ENCODE assay signal across 8 cellular contexts in the genomic region with DNA sequence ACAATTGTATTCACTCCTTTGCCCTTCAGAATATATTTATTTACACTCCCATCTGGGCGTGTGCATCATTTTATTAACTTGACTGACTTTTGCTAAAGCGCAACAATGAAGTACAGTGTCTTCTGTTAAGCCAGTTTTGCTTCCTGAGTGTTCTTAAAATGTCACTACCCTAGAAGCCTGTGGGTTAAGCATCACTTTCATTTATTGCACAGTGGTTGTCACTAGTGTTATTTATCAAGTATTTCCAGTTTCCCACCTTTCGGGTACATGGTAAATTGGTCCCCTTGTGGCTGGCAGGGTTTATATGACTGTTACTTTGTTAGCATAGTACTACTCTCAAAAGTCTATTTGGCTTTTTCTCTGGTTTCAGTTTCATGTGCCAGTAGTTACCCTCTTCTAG. TPM values are rescaled to one million over a fixed set of nuclear protein-coding genes. Genes with fewer than 3 reads are reported as not detected.
DNase-seq lines count a peak whose midpoint lies in the region; ATAC-seq and TF ChIP-seq lines count a peak whose summit lies in the region.

No MANE protein-coding gene starts in this region.

- peak overlapping the region; percentile 90 for H3K27ac Mint-ChIP-seq in activated CD4-positive, alpha-beta memory T cell treated with anti-CD3 and anti-CD28 coated beads for 36 hours
- H3K27ac Mint-ChIP-seq in HFFc6: no peak overlapping the region

- no peak for TF ChIP-seq POLR2A in testis (IDR thresholded peaks at IDR 0.05)
- no peak for TF ChIP-seq POLR2A in right lobe of liver (IDR thresholded peaks at IDR 0.05)

- H3K27me3 ChIP-seq in testis (no peaks in the 10 kb centered on the region), right lobe of liver (no peaks in the 10 kb centered on the region)

- H3K36me3 Mint-ChIP-seq in activated CD4-positive, alpha-beta memory T cell treated with anti-CD3 and anti-CD28 coated beads for 36 hours: peaks cover 38% of the 10 kb centered on the region
- peaks cover 5% of the 10 kb centered on the region; the same call in 1 of the 2 replicates for H3K36me3 Mint-ChIP-seq in HFFc6 (ENCODE audit: low read depth)

- DNase-seq in stimulated activated naive CD4-positive, alpha-beta T cell treated with Interleukin-2 at 50 U/mL for 16 hours (lab: John Stamatoyannopoulos, UW): peak; percentile 31
- no peak for DNase-seq in stimulated activated naive CD4-positive, alpha-beta T cell (lab: John Stamatoyannopoulos, UW)
- DNase-seq in activated CD4-positive, alpha-beta memory T cell treated with anti-CD3 and anti-CD28 coated beads for 36 hours: peak; percentile 59
- DNase-seq in HFFc6: no peak
- DNase-seq in testis: no peak
- DNase-seq in activated CD4-positive, CD25-positive, alpha-beta regulatory T cell (lab: John Stamatoyannopoulos, UW): no peak
- no peak for DNase-seq in right lobe of liver

- POLR2A ChIA-PET in activated CD4-positive, alpha-beta memory T cell treated with anti-CD3 and anti-CD28 coated beads for 36 hours (lab: Charles Lee): no interaction called here

- WGBS in testis, 2 donors: 59 to 61% methylated on average over 3 of the region's 3 CpGs
- WGBS in right lobe of liver (ENCODE audit: insufficient coverage, low coverage, low lambda C conversion rate, missing lambda C conversion rate): 35% methylated on average over 3 of the region's 3 CpGs

- H3K9me3 Mint-ChIP-seq in activated CD4-positive, alpha-beta memory T cell treated with anti-CD3 and anti-CD28 coated beads for 36 hours: no peaks in the 10 kb centered on the region
- no peaks in the 10 kb centered on the region for H3K9me3 Mint-ChIP-seq in HFFc6

- H3K36me3 ChIP-seq in testis (ENCODE audit: low read depth, missing control alignments) (no peaks in the 10 kb centered on the region), right lobe of liver (no peaks in the 10 kb centered on the region)

- ATAC-seq in HG03025 (IDR thresholded peaks at IDR 0.05; ENCODE audit: low FRiP score, unreplicated experiment) (peak; percentile 1), right lobe of liver (no peak)

- H3K4me3 Mint-ChIP-seq in activated CD4-positive, alpha-beta memory T cell treated with anti-CD3 and anti-CD28 coated beads for 36 hours: peak overlapping the region; percentile 96
- H3K4me3 Mint-ChIP-seq in HFFc6: no peak overlapping the region

- H3K27me3 Mint-ChIP-seq in activated CD4-positive, alpha-beta memory T cell treated with anti-CD3 and anti-CD28 coated beads for 36 hours: no peaks in the 10 kb centered on the region
- peaks cover 5% of the 10 kb centered on the region; the same call in 1 of the 2 replicates for H3K27me3 Mint-ChIP-seq in HFFc6 (ENCODE audit: insufficient read depth)

- H3K4me1 Mint-ChIP-seq in activated CD4-positive, alpha-beta memory T cell treated with anti-CD3 and anti-CD28 coated beads for 36 hours (ENCODE audit: low read depth): peaks cover 41% of the 10 kb centered on the region
- peaks cover 55% of the 10 kb centered on the region for H3K4me1 Mint-ChIP-seq in HFFc6 (ENCODE audit: low read depth)

- intact Hi-C loops in activated CD4-positive, alpha-beta memory T cell treated with anti-CD3 and anti-CD28 coated beads for 36 hours (cut with micrococcal nuclease): loop anchor here (1.0 to 10.0 kb wide), 7 partner anchors 8 to 807 kb away; a partner anchor contains a TSS
- intact Hi-C loops in testis (cut with DNase I; ENCODE audit: low total_unique reads): no loop called here
- intact Hi-C loops in right lobe of liver (cut with DNase I): no loop called here

- H3K9me3 ChIP-seq in testis (no peaks in the 10 kb centered on the region), right lobe of liver (no peaks in the 10 kb centered on the region)

- peaks cover 40% of the 10 kb centered on the region for H3K4me1 ChIP-seq in testis
- H3K4me1 ChIP-seq in right lobe of liver: peaks cover 0 to 26% (median 3%) of the 10 kb centered on the region in 4 donors

- CTCF ChIA-PET in activated CD4-positive, alpha-beta memory T cell treated with anti-CD3 and anti-CD28 coated beads for 36 hours (lab: Charles Lee): interaction anchor here (0.6 to 6.5 kb wide), 6 partner anchors 10 to 573 kb away, joined by 3 to 381 read pairs (median 28); a partner anchor contains a TSS

- TF ChIP-seq CTCF in HFFc6 (IDR thresholded peaks at IDR 0.05) (no peak), testis (IDR thresholded peaks at IDR 0.05) (no peak), right lobe of liver (IDR thresholded peaks at IDR 0.05) (no peak)

- no peak overlapping the region for H3K4me3 ChIP-seq in testis
- no peak overlapping the region for H3K4me3 ChIP-seq in right lobe of liver

- H3K27ac ChIP-seq in testis (peak overlapping the region in 1 of 2 donors; percentile 30), right lobe of liver (no peak overlapping the region)

RNA-seq across cellular contexts. Expression of a gene that starts 3.3 kb away (rescaled TPM):
- total RNA-seq in activated CD4-positive, alpha-beta memory T cell treated with anti-CD3 and anti-CD28 coated beads for 36 hours: 10 to 100 TPM; 48.6 to 48.8 TPM
- total RNA-seq in HFFc6 (2021; fragmentation: NEBNext Ultra II Directional; extraction: Animal tissue kit (Norgen Biotek cat#: 25700)): 1 to 10 TPM; 6.3 to 9.0 (median 7.2) TPM
- total RNA-seq in testis: 10 to 100 TPM; 34.3 to 44.8 TPM
- 31.4 TPM for polyA plus RNA-seq in testis (ENCODE audit: insufficient read depth, low read depth, low replicate concordance)
- 10 to 100 TPM in 1 of 6 experiments, 1 to 10 TPM in 5; 1.8 to 60.6 (median 3.6) TPM for total RNA-seq in right lobe of liver

RNA-seq across cellular contexts. Expression of a gene that starts 17.6 kb away (rescaled TPM):
- total RNA-seq in activated CD4-positive, alpha-beta memory T cell treated with anti-CD3 and anti-CD28 coated beads for 36 hours: 10 to 100 TPM; 42.2 to 42.8 TPM
- 10 to 100 TPM; 25.5 to 33.6 (median 31.7) TPM for total RNA-seq in HFFc6 (2021; fragmentation: NEBNext Ultra II Directional; extraction: Animal tissue kit (Norgen Biotek cat#: 25700))
- total RNA-seq in testis (10 to 100 TPM; 26.7 to 27.1 TPM), right lobe of liver (10 to 100 TPM; 10.8 to 15.1 (median 13.6) TPM)
- polyA plus RNA-seq in testis (ENCODE audit: insufficient read depth, low read depth, low replicate concordance): 20.0 TPM

RNA-seq across cellular contexts. Expression of a gene that starts 49.2 kb away (rescaled TPM):
- total RNA-seq in activated CD4-positive, alpha-beta memory T cell treated with anti-CD3 and anti-CD28 coated beads for 36 hours: 10 to 100 TPM; 52.9 to 57.7 TPM
- 100 to 1,000 TPM in 1 of 6 experiments, 10 to 100 TPM in 5; 81.8 to 107 (median 93.3) TPM for total RNA-seq in HFFc6 (2021; fragmentation: NEBNext Ultra II Directional; extraction: Animal tissue kit (Norgen Biotek cat#: 25700))
- total RNA-seq in testis (10 to 100 TPM; 48.3 to 64.5 TPM), right lobe of liver (1 to 10 TPM; 3.0 to 9.8 (median 5.5) TPM)
- 32.3 TPM for polyA plus RNA-seq in testis (ENCODE audit: insufficient read depth, low read depth, low replicate concordance)

Comparison
In these comparisons a context has a peak if more than half of its experiments do, and no peak if none do; other contexts are left out.
1. DNase-seq: peak in stimulated activated naive CD4-positive, alpha-beta T cell treated with Interleukin-2 at 50 U/mL for 16 hours (single experiment) and activated CD4-positive, alpha-beta memory T cell treated with anti-CD3 and anti-CD28 coated beads for 36 hours (single experiment); none in stimulated activated naive CD4-positive, alpha-beta T cell (0 of 6), HFFc6 (single experiment), testis (single experiment), activated CD4-positive, CD25-positive, alpha-beta regulatory T cell (0 of 4) and right lobe of liver (0 of 3).
2. RNA of a gene that starts 49.2 kb away (total RNA-seq): 81.8 to 107 TPM in HFFc6, 48.3 to 64.5 TPM in testis and 52.9 to 57.7 TPM in activated CD4-positive, alpha-beta memory T cell treated with anti-CD3 and anti-CD28 coated beads for 36 hours; 3.0 to 9.8 TPM in right lobe of liver; every median in the first group is over 4 times any median in the second.